13 cellular contexts compared by ENCODE assay signal in genomic region chr1:239575113-239575512, GRCh38.
DNase-seq lines count a peak whose midpoint lies in the region; ATAC-seq lines count a peak whose summit lies in the region.
"Had no signal": no experiment of that assay in that cellular context is flagged by ENCODE, and none has a peak within 500 bp of the region (broad histone marks: within the 10 kb centered on the region; RNA-seq: fewer than 3 reads in every experiment).

No MANE protein-coding gene starts in this region.

- H3K56ac ChIP-seq in mesendoderm (ENCODE audit: low read length), result no peak overlapping the region

- H3K27me3 Mint-ChIP-seq in activated naive CD8-positive, alpha-beta T cell treated with anti-CD3 and anti-CD28 coated beads, Interleukin-2, amount 10 ng/mL, durations not matched to agents 7 days and 5 days, result no peaks in the 10 kb centered on the region
- H3K27me3 Mint-ChIP-seq in activated naive CD8-positive, alpha-beta T cell treated with anti-CD3 and anti-CD28 coated beads for 36 hours, result no peaks in the 10 kb centered on the region
- peaks cover 1% of the 10 kb centered on the region for H3K27me3 Mint-ChIP-seq in activated T-helper 17 cell treated with anti-CD3 and anti-CD28 coated beads, Interleukin-2, amount 50 U/mL, for 72 hours

- H3K4me3 Mint-ChIP-seq in activated naive CD8-positive, alpha-beta T cell treated with anti-CD3 and anti-CD28 coated beads, Interleukin-2, amount 10 ng/mL, durations not matched to agents 7 days and 5 days, result no peak overlapping the region
- no peak overlapping the region for H3K4me3 Mint-ChIP-seq in activated naive CD8-positive, alpha-beta T cell treated with anti-CD3 and anti-CD28 coated beads for 36 hours
- H3K4me3 Mint-ChIP-seq in activated T-helper 17 cell treated with anti-CD3 and anti-CD28 coated beads, Interleukin-2, amount 50 U/mL, for 72 hours, result no peak overlapping the region
- H3K4me3 Mint-ChIP-seq: CD4-positive, alpha-beta memory T cell had no signal

- no peak overlapping the region for H2BK120ac ChIP-seq in mesendoderm (ENCODE audit: low read depth, low read length)

- H3K27ac ChIP-seq in mesendoderm (ENCODE audit: low read depth, low read length), result no peak overlapping the region
- H3K27ac ChIP-seq: A549, C4-2B had no signal

- POLR2A ChIA-PET in activated naive CD8-positive, alpha-beta T cell treated with anti-CD3 and anti-CD28 coated beads, Interleukin-2, amount 10 ng/mL, durations not matched to agents 7 days and 5 days (lab: Charles Lee), result no interaction called here

- no peak overlapping the region for H3K9ac ChIP-seq in mesendoderm (ENCODE audit: low read length)

- H2BK15ac ChIP-seq in mesendoderm (replicated peaks; ENCODE audit: low read depth), result no peak overlapping the region

- H4K5ac ChIP-seq in mesendoderm (ENCODE audit: low read length), result no peak overlapping the region

- H3K4ac ChIP-seq in mesendoderm (ENCODE audit: low read depth, low read length), result no peak overlapping the region

- H3K4me2 ChIP-seq in mesendoderm (ENCODE audit: low read length), result no peak overlapping the region
- H3K4me2 ChIP-seq: A549 had no signal

- H2AK5ac ChIP-seq in mesendoderm (ENCODE audit: low read length), result no peak overlapping the region

- no peaks in the 10 kb centered on the region for H3K79me2 ChIP-seq in mesendoderm (ENCODE audit: control insufficient read depth, insufficient read depth, low read length)

- no peak overlapping the region for H3K23ac ChIP-seq in mesendoderm (ENCODE audit: low read length)

- H3K27me3 ChIP-seq in mesendoderm (ENCODE audit: insufficient read depth, low read length, poor library complexity), result no peaks in the 10 kb centered on the region
- H3K27me3 ChIP-seq: BE2C had no signal

- no peak overlapping the region for H3K27ac Mint-ChIP-seq in activated naive CD8-positive, alpha-beta T cell treated with anti-CD3 and anti-CD28 coated beads, Interleukin-2, amount 10 ng/mL, durations not matched to agents 7 days and 5 days
- no peak overlapping the region for H3K27ac Mint-ChIP-seq in activated naive CD8-positive, alpha-beta T cell treated with anti-CD3 and anti-CD28 coated beads for 36 hours
- H3K27ac Mint-ChIP-seq in activated T-helper 17 cell treated with anti-CD3 and anti-CD28 coated beads, Interleukin-2, amount 50 U/mL, for 72 hours, result no peak overlapping the region
- H3K27ac Mint-ChIP-seq: CD4-positive, alpha-beta memory T cell had no signal

- H3K18ac ChIP-seq in mesendoderm (ENCODE audit: low read length), result no peak overlapping the region

- H3K79me1 ChIP-seq in mesendoderm (ENCODE audit: low read length), result no peaks in the 10 kb centered on the region

- WGBS in mesendoderm (ENCODE audit: extremely low coverage, insufficient coverage, low lambda C conversion rate), result no CpG with 5 or more reads among the region's 2 CpGs

- H3K9me3 Mint-ChIP-seq in activated naive CD8-positive, alpha-beta T cell treated with anti-CD3 and anti-CD28 coated beads, Interleukin-2, amount 10 ng/mL, durations not matched to agents 7 days and 5 days, result no peaks in the 10 kb centered on the region
- H3K9me3 Mint-ChIP-seq in activated naive CD8-positive, alpha-beta T cell treated with anti-CD3 and anti-CD28 coated beads for 36 hours, result no peaks in the 10 kb centered on the region
- no peaks in the 10 kb centered on the region for H3K9me3 Mint-ChIP-seq in activated T-helper 17 cell treated with anti-CD3 and anti-CD28 coated beads, Interleukin-2, amount 50 U/mL, for 72 hours
- H3K9me3 Mint-ChIP-seq: CD4-positive, alpha-beta memory T cell had no signal

- H3K36me3 Mint-ChIP-seq in activated naive CD8-positive, alpha-beta T cell treated with anti-CD3 and anti-CD28 coated beads, Interleukin-2, amount 10 ng/mL, durations not matched to agents 7 days and 5 days, result no peaks in the 10 kb centered on the region
- H3K36me3 Mint-ChIP-seq in activated naive CD8-positive, alpha-beta T cell treated with anti-CD3 and anti-CD28 coated beads for 36 hours, result no peaks in the 10 kb centered on the region
- no peaks in the 10 kb centered on the region for H3K36me3 Mint-ChIP-seq in activated T-helper 17 cell treated with anti-CD3 and anti-CD28 coated beads, Interleukin-2, amount 50 U/mL, for 72 hours (ENCODE audit: low read depth)
- H3K36me3 Mint-ChIP-seq: CD4-positive, alpha-beta memory T cell had no signal

- peak; percentile 52 for ATAC-seq in activated naive CD8-positive, alpha-beta T cell treated with anti-CD3 and anti-CD28 coated beads, Interleukin-2, amount 10 ng/mL, durations not matched to agents 7 days and 5 days (ENCODE audit: low read depth)
- peak; percentile 51 for ATAC-seq in activated T-helper 17 cell treated with anti-CD3 and anti-CD28 coated beads, Interleukin-2, amount 50 U/mL, for 72 hours (replicated peaks)
- no peak for ATAC-seq in GM21576 (IDR thresholded peaks at IDR 0.05; ENCODE audit: unreplicated experiment)
- ATAC-seq in HG03354 (IDR thresholded peaks at IDR 0.05; ENCODE audit: poor library complexity, severe bottlenecking, unreplicated experiment), result no peak
- ATAC-seq: A549 had no signal

- no peak overlapping the region for H4K8ac ChIP-seq in mesendoderm (ENCODE audit: low read depth, low read length)

- no peaks in the 10 kb centered on the region for H3K36me3 ChIP-seq in mesendoderm (ENCODE audit: control insufficient read depth, insufficient read depth, low read length)
- H3K36me3 ChIP-seq: BE2C, HAP-1 had no signal

- H3K4me1 Mint-ChIP-seq in activated naive CD8-positive, alpha-beta T cell treated with anti-CD3 and anti-CD28 coated beads, Interleukin-2, amount 10 ng/mL, durations not matched to agents 7 days and 5 days, result peaks cover 5% of the 10 kb centered on the region
- peaks cover 7% of the 10 kb centered on the region for H3K4me1 Mint-ChIP-seq in activated naive CD8-positive, alpha-beta T cell treated with anti-CD3 and anti-CD28 coated beads for 36 hours
- no peaks in the 10 kb centered on the region for H3K4me1 Mint-ChIP-seq in activated T-helper 17 cell treated with anti-CD3 and anti-CD28 coated beads, Interleukin-2, amount 50 U/mL, for 72 hours

- H2BK5ac ChIP-seq in mesendoderm (ENCODE audit: low read length), result no peak overlapping the region

- H3K4me1 ChIP-seq in mesendoderm (ENCODE audit: control insufficient read depth, low read depth, low read length), result no peaks in the 10 kb centered on the region
- H3K4me1 ChIP-seq: A549, HAP-1 had no signal

- H3K4me3 ChIP-seq in mesendoderm (ENCODE audit: low read length), result no peak overlapping the region
- H3K4me3 ChIP-seq: A549, HAP-1 had no signal

- no peak for DNase-seq in activated naive CD8-positive, alpha-beta T cell treated with anti-CD3 and anti-CD28 coated beads, Interleukin-2, amount 10 ng/mL, durations not matched to agents 7 days and 5 days
- no peak for DNase-seq in activated naive CD8-positive, alpha-beta T cell treated with anti-CD3 and anti-CD28 coated beads for 36 hours
- peak; percentile 2 for DNase-seq in mesendoderm
- DNase-seq: BE2C; CD4-positive, alpha-beta memory T cell; DMS79; EL had no signal

Comparison
In these comparisons a context has a peak if more than half of its experiments do, and no peak if none do; other contexts are left out.
1. ATAC-seq: peak in activated naive CD8-positive, alpha-beta T cell treated with anti-CD3 and anti-CD28 coated beads, Interleukin-2, amount 10 ng/mL, durations not matched to agents 7 days and 5 days (single experiment) and activated T-helper 17 cell treated with anti-CD3 and anti-CD28 coated beads, Interleukin-2, amount 50 U/mL, for 72 hours (single experiment); none in GM21576 (single experiment) and HG03354 (single experiment).